1 cellular context compared by ENCODE assay signal in genomic region chr7:142906643-142907042, GRCh38.
TF ChIP-seq lines count a peak whose summit lies in the region.

No MANE protein-coding gene starts in this region.

TF ChIP-seq in liver, 16 proteins besides CTCF, POLR2A, EP300 and RAD21 (continued from another document):
- no peak for TF ChIP-seq REST (IDR thresholded peaks at IDR 0.05)
- TF ChIP-seq HNF4G (IDR thresholded peaks at IDR 0.05): no peak
- no peak for TF ChIP-seq FOXA1 (IDR thresholded peaks at IDR 0.05)
- TF ChIP-seq JUND (IDR thresholded peaks at IDR 0.05): no peak
- TF ChIP-seq EGR1 (IDR thresholded peaks at IDR 0.05; ENCODE audit: low read depth in 2 of 2): no peak
- no peak for TF ChIP-seq NR2F2 (IDR thresholded peaks at IDR 0.05)
- peak; percentile 13 for TF ChIP-seq ZBTB33 (IDR thresholded peaks at IDR 0.05)
- no peak for TF ChIP-seq TAF1 (conservative IDR thresholded peaks at IDR 0.05)
- no peak for TF ChIP-seq RXRA (IDR thresholded peaks at IDR 0.05)
